ENCODE assay signal across 1 cellular context in genomic region chr19:35843676-35844481, GRCh38.
TF ChIP-seq lines count a peak whose summit lies in the region.

No MANE protein-coding gene starts in this region.

TF ChIP-seq in GM12891, 5 proteins besides CTCF, POLR2A, EP300 and RAD21 (continued from another document):
- no peak for TF ChIP-seq TAF1 (IDR thresholded peaks at IDR 0.05; ENCODE audit: low read depth, low read length)
- no peak for TF ChIP-seq PAX5 (IDR thresholded peaks at IDR 0.05; ENCODE audit: insufficient read depth, low read length, severe bottlenecking)
- no peak for TF ChIP-seq POLR2AphosphoS5 (IDR thresholded peaks at IDR 0.05; ENCODE audit: low read depth, low read length)
- no peak for TF ChIP-seq POU2F2 (IDR thresholded peaks at IDR 0.05; ENCODE audit: low read depth, low read length)
